Comparison of ENCODE assay signal across 13 cellular contexts in the genomic region with DNA sequence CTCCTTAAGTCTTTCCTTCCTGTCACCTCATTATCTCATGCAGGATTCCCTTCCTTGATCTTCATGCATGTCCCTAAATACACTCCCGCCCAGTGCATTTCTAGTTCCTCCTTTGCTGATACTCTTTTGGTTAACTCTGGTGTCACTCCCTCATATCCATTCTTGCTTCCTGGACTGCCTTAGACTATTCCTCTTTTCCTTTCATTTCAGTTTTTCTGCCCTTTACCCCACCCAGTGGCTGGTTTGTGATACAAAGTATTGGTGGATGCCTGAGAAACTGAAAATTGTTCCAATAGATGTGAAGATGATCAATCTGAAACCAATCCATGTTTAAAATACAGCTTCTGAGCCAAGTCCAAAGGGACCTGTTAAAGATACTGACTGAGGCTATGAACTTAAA.
DNase-seq lines count a peak whose midpoint lies in the region; TF ChIP-seq lines count a peak whose summit lies in the region.
"Had no signal": no experiment of that assay in that cellular context is flagged by ENCODE, and none has a peak within 500 bp of the region (broad histone marks: within the 10 kb centered on the region; RNA-seq: fewer than 3 reads in every experiment).

No MANE protein-coding gene starts in this region.

- TF ChIP-seq CTCF in AG09309 (IDR thresholded peaks at IDR 0.05; ENCODE audit: control insufficient read depth, insufficient read depth, low read depth, low read length, missing control alignments): peak; percentile 40
- TF ChIP-seq CTCF in GM12872 (IDR thresholded peaks at IDR 0.05; ENCODE audit: insufficient read depth, low read depth, low read length): peak; percentile 6; the same call in 1 of the 3 replicates

- no peak overlapping the region for H3K27ac Mint-ChIP-seq in activated naive CD4-positive, alpha-beta T cell treated with anti-CD3 and anti-CD28 coated beads, Interleukin-2, amount 10 ng/mL, durations not matched to agents 7 days and 5 days
- no peak overlapping the region for H3K27ac Mint-ChIP-seq in activated CD4-positive, alpha-beta T cell treated with anti-CD3 and anti-CD28 coated beads, Interleukin-2, amount 10 ng/mL, durations not matched to agents 7 days and 5 days
- H3K27ac Mint-ChIP-seq: CD14-positive monocyte, HFFc6, T-helper 17 cell had no signal

- no peaks in the 10 kb centered on the region for H3K9me3 Mint-ChIP-seq in activated naive CD4-positive, alpha-beta T cell treated with anti-CD3 and anti-CD28 coated beads, Interleukin-2, amount 10 ng/mL, durations not matched to agents 7 days and 5 days
- H3K9me3 Mint-ChIP-seq in activated CD4-positive, alpha-beta T cell treated with anti-CD3 and anti-CD28 coated beads, Interleukin-2, amount 10 ng/mL, durations not matched to agents 7 days and 5 days: no peaks in the 10 kb centered on the region

- POLR2A ChIA-PET in activated CD4-positive, alpha-beta T cell treated with anti-CD3 and anti-CD28 coated beads, Interleukin-2, amount 10 ng/mL, durations not matched to agents 7 days and 5 days (lab: Charles Lee): no interaction called here

- no peak overlapping the region for H3K4me3 Mint-ChIP-seq in activated naive CD4-positive, alpha-beta T cell treated with anti-CD3 and anti-CD28 coated beads, Interleukin-2, amount 10 ng/mL, durations not matched to agents 7 days and 5 days
- no peak overlapping the region for H3K4me3 Mint-ChIP-seq in activated CD4-positive, alpha-beta T cell treated with anti-CD3 and anti-CD28 coated beads, Interleukin-2, amount 10 ng/mL, durations not matched to agents 7 days and 5 days
- H3K4me3 Mint-ChIP-seq: CD14-positive monocyte, HFFc6, T-helper 17 cell had no signal

- CTCF ChIA-PET in activated naive CD4-positive, alpha-beta T cell treated with anti-CD3 and anti-CD28 coated beads, Interleukin-2, amount 10 ng/mL, durations not matched to agents 7 days and 5 days (lab: Charles Lee): no interaction called here
- CTCF ChIA-PET in activated CD4-positive, alpha-beta T cell treated with anti-CD3 and anti-CD28 coated beads, Interleukin-2, amount 10 ng/mL, durations not matched to agents 7 days and 5 days (lab: Charles Lee): no interaction called here

- H3K4me1 Mint-ChIP-seq in activated naive CD4-positive, alpha-beta T cell treated with anti-CD3 and anti-CD28 coated beads, Interleukin-2, amount 10 ng/mL, durations not matched to agents 7 days and 5 days: no peaks in the 10 kb centered on the region
- no peaks in the 10 kb centered on the region for H3K4me1 Mint-ChIP-seq in activated CD4-positive, alpha-beta T cell treated with anti-CD3 and anti-CD28 coated beads, Interleukin-2, amount 10 ng/mL, durations not matched to agents 7 days and 5 days
- H3K4me1 Mint-ChIP-seq: CD14-positive monocyte, T-helper 17 cell had no signal

- in situ Hi-C loops in G401 (cut with HindIII; ENCODE audit: low sequenced_read_pairs): no loop called here

- no peaks in the 10 kb centered on the region for H3K27me3 Mint-ChIP-seq in activated naive CD4-positive, alpha-beta T cell treated with anti-CD3 and anti-CD28 coated beads, Interleukin-2, amount 10 ng/mL, durations not matched to agents 7 days and 5 days
- no peaks in the 10 kb centered on the region for H3K27me3 Mint-ChIP-seq in activated CD4-positive, alpha-beta T cell treated with anti-CD3 and anti-CD28 coated beads, Interleukin-2, amount 10 ng/mL, durations not matched to agents 7 days and 5 days

- DNase-seq in AG09309 (ENCODE audit: low read depth): no peak
- DNase-seq in SK-N-DZ (ENCODE audit: low spot score): peak; percentile 7
- DNase-seq in kidney glomerular epithelial cell (lab: John Stamatoyannopoulos, UW): peak; percentile 4
- no peak for DNase-seq in G401 (ENCODE audit: low spot score)
- no peak for DNase-seq in activated naive CD4-positive, alpha-beta T cell treated with anti-CD3 and anti-CD28 coated beads, Interleukin-2, amount 10 ng/mL, durations not matched to agents 7 days and 5 days
- no peak for DNase-seq in activated CD4-positive, alpha-beta T cell treated with anti-CD3 and anti-CD28 coated beads, Interleukin-2, amount 10 ng/mL, durations not matched to agents 7 days and 5 days
- DNase-seq in NK-92 (lab: John Stamatoyannopoulos, UW; ENCODE audit: unreplicated experiment): no peak
- DNase-seq: amygdala, HFFc6, T-helper 17 cell, tibial artery had no signal

- no peaks in the 10 kb centered on the region for H3K36me3 Mint-ChIP-seq in activated naive CD4-positive, alpha-beta T cell treated with anti-CD3 and anti-CD28 coated beads, Interleukin-2, amount 10 ng/mL, durations not matched to agents 7 days and 5 days
- H3K36me3 Mint-ChIP-seq in activated CD4-positive, alpha-beta T cell treated with anti-CD3 and anti-CD28 coated beads, Interleukin-2, amount 10 ng/mL, durations not matched to agents 7 days and 5 days (ENCODE audit: low read depth): no peaks in the 10 kb centered on the region
- H3K36me3 Mint-ChIP-seq: CD14-positive monocyte had no signal

- no peak overlapping the region for H3K4me3 ChIP-seq in AG09309 (ENCODE audit: control insufficient read depth, low read depth, low read length)
- H3K4me3 ChIP-seq: tibial artery had no signal

Comparison
In these comparisons a context has a peak if more than half of its experiments do, and no peak if none do; other contexts are left out.
1. DNase-seq: peak in SK-N-DZ (single experiment) and kidney glomerular epithelial cell (single experiment); none in AG09309 (single experiment), G401 (single experiment), activated naive CD4-positive, alpha-beta T cell treated with anti-CD3 and anti-CD28 coated beads, Interleukin-2, amount 10 ng/mL, durations not matched to agents 7 days and 5 days (single experiment), activated CD4-positive, alpha-beta T cell treated with anti-CD3 and anti-CD28 coated beads, Interleukin-2, amount 10 ng/mL, durations not matched to agents 7 days and 5 days (single experiment) and NK-92 (single experiment).